Comparison of ENCODE assay signal across 8 cellular contexts in the genomic region with DNA sequence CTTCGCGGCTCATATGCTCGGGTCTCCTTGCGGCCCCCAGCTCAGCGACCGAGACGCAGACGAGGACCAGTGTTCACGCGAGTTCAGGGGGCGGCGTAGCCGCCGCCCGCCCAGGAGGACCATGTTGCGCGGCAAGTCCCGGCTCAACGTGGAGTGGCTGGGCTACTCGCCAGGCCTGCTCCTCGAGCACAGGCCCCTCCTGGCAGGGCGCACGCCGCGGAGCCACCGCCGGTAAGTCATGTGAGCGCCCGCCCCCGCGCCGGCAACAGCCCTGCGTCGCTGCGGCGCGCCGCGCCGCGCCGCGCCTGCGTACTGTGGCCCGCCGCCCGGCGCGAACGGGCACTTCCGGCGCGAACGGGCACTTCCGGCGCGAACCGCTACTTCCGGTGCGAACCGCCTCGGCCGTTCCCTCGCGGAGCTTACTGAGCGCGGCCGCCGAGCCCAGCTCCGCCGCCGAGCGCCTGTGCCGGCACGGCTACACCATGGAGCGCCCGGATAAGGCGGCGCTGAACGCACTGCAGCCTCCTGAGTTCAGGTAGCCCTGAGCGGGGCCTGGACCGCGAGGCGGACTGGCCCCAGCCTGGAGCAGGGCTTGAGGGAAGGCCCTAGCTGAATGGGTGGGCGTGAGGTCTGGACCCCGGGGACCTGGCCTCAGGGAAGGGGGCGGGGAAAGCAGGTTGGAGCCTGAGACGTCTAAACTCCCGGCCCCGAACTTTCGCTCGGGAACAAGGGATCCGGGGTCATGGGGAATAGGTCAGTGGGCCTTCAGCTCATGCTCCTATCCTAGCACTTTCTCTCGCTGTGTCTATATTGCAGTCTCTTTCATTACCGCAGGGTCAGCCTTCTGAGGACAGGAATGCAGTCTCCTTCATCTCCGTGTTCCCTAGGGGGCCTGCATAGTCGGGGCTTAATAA. TPM values are rescaled to one million over a fixed set of nuclear protein-coding genes. Genes with fewer than 3 reads are reported as not detected.
DNase-seq lines count a peak whose midpoint lies in the region; ATAC-seq, FAIRE-seq and TF ChIP-seq lines count a peak whose summit lies in the region.

A gene with protein sequence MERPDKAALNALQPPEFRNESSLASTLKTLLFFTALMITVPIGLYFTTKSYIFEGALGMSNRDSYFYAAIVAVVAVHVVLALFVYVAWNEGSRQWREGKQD (plus strand): TSS at position 380 of the 914 bp plus-strand sequence. CDS start 103 bp downstream, at position 483.

- H3K27me3 Mint-ChIP-seq in WTC11 (ENCODE audit: low read depth) = no peaks in the 10 kb centered on the region

- POLR2A ChIA-PET in WTC11 (lab: Charles Lee) = interaction anchor here (0.7 to 0.9 kb wide), 2 partner anchors 13 to 221 kb away, joined by 3 to 4 read pairs; no protein-coding TSS in a partner anchor

- no peak for FAIRE-seq in bronchial epithelial cell (lab: Jason Lieb, UNC)

- H3K36me3 ChIP-seq in bronchial epithelial cell (ENCODE audit: control insufficient read depth, insufficient read depth, low read length) = no peaks in the 10 kb centered on the region

- CTCF ChIA-PET in WTC11 (lab: Charles Lee) = interaction anchor here (0.9 to 1.7 kb wide), 3 partner anchors 37 to 221 kb away, joined by 3 to 9 read pairs (median 8); partner anchors contain the start of gene GPR50

- DNase-seq in ACHN = peak; percentile 71
- DNase-seq in NCI-H2171 treated with DMSO at 0.1 percent for 48 hours (lab: John Stamatoyannopoulos, UW) = peak; percentile 77
- peak; percentile 61 for DNase-seq in WTC11 (ENCODE audit: low spot score)
- peak; percentile 60 for DNase-seq in bronchial epithelial cell (ENCODE audit: low read depth)
- DNase-seq in iris pigment epithelial cell (ENCODE audit: low read depth) = peak; percentile 87
- peak; percentile 63 to 65 for DNase-seq in stimulated activated CD4-positive, alpha-beta T cell treated with anti-CD3 and anti-CD28 coated beads, Interleukin-12 subunit alpha, Interleukin-12 subunit beta, amount 100 ng/mL, for 24 hours (ENCODE audit: low read depth in 2 of 2)

- H3K27ac Mint-ChIP-seq in WTC11 = peak within 1 kb of the TSS; percentile 76

- H3K9me3 Mint-ChIP-seq in WTC11 = no peaks in the 10 kb centered on the region

- peak within 1 kb of the TSS; percentile 85 for H3K4me3 Mint-ChIP-seq in WTC11

- TF ChIP-seq CTCF in WTC11 (IDR thresholded peaks at IDR 0.05) = no peak
- no peak for TF ChIP-seq CTCF in bronchial epithelial cell (IDR thresholded peaks at IDR 0.05; ENCODE audit: insufficient read depth, low read length, severe bottlenecking)

- H3K36me3 Mint-ChIP-seq in WTC11 = no peaks in the 10 kb centered on the region

- H3K4me1 Mint-ChIP-seq in WTC11 = peaks cover 14% of the 10 kb centered on the region

- no peaks in the 10 kb centered on the region for H3K27me3 ChIP-seq in bronchial epithelial cell (ENCODE audit: control insufficient read depth, insufficient read depth, low read length)

- ATAC-seq in GM18867 (IDR thresholded peaks at IDR 0.05; ENCODE audit: unreplicated experiment) (peak; percentile 81), HG03097 (IDR thresholded peaks at IDR 0.05; ENCODE audit: low FRiP score, unreplicated experiment) (peak; percentile 84), WTC11 (peak; percentile 83)

- H3K4me3 ChIP-seq in bronchial epithelial cell (ENCODE audit: low read depth, low read length) = peak within 1 kb of the TSS; percentile 85

- in situ Hi-C loops in ACHN (cut with HindIII; ENCODE audit: low pct_ligation_motif_present, low pct_unique_long_range_greater_than_20kb, low sequenced_read_pairs) = no loop called here

TF ChIP-seq in WTC11, 78 proteins besides CTCF, POLR2A, EP300 and RAD21:
- TF ChIP-seq ZBTB43 (CRISPR knock-in tag; IDR thresholded peaks at IDR 0.05) (no peak), STAT6 (CRISPR knock-in tag; conservative IDR thresholded peaks at IDR 0.05; ENCODE audit: low read depth) (no peak), SP1 (CRISPR knock-in tag; conservative IDR thresholded peaks at IDR 0.05) (peak; percentile 62), USF2 (CRISPR knock-in tag; IDR thresholded peaks at IDR 0.05) (peak; percentile 87), MYBL2 (CRISPR knock-in tag; IDR thresholded peaks at IDR 0.05) (peak; percentile 43; the same call in 1 of the 2 replicates), USF1 (CRISPR knock-in tag; IDR thresholded peaks at IDR 0.05) (peak; percentile 69; the same call in 1 of the 2 replicates), ZNF671 (CRISPR knock-in tag; IDR thresholded peaks at IDR 0.05) (no peak)
- TF ChIP-seq, protein P1, sequence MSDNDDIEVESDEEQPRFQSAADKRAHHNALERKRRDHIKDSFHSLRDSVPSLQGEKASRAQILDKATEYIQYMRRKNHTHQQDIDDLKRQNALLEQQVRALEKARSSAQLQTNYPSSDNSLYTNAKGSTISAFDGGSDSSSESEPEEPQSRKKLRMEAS (CRISPR knock-in tag; IDR thresholded peaks at IDR 0.05) = peak; percentile 54; the same call in 1 of the 2 replicates
TF ChIP-seq in WTC11: peak in this region for 5.

RNA-seq across cellular contexts. Expression of the gene that starts here (rescaled TPM):
- total RNA-seq in WTC11 (2021) = 51.4 to 54.9 TPM (median 52.8 TPM) in 3 replicates
- total RNA-seq in bronchial epithelial cell = 45.8 and 46.0 TPM in 2 replicates

Comparison
In these comparisons a context has a peak if more than half of its experiments do, and no peak if none do; other contexts are left out.
1. Peak in every context shown above with its lines: DNase-seq, ATAC-seq and H3K4me3 ChIP-seq.